In genomic region chrX:140439455-140439854, GRCh38 we compare ENCODE assay signal across 14 cellular contexts.
A peak's percentile ranks its signal among the peaks of the same experiment; 100 is the strongest.
DNase-seq lines count a peak whose midpoint lies in the region; ATAC-seq and TF ChIP-seq lines count a peak whose summit lies in the region.
"Had no signal": no experiment of that assay in that cellular context is flagged by ENCODE, and none has a peak within 500 bp of the region (broad histone marks: within the 10 kb centered on the region; RNA-seq: fewer than 3 reads in every experiment).

No MANE protein-coding gene starts in this region.

- H3K9me3 ChIP-seq in BLaER1: no peaks in the 10 kb centered on the region
- H3K9me3 ChIP-seq in HUES64 (ENCODE audit: insufficient read depth, low read depth, low read length): no peaks in the 10 kb centered on the region
- H3K9me3 ChIP-seq in mucosa of descending colon: no peaks in the 10 kb centered on the region
- H3K9me3 ChIP-seq in colonic mucosa: no peaks in the 10 kb centered on the region
- H3K9me3 ChIP-seq in gastroesophageal sphincter: no peaks in the 10 kb centered on the region
- H3K9me3 ChIP-seq: psoas muscle, SJSA1 had no signal

- no peaks in the 10 kb centered on the region for H4K20me1 ChIP-seq in BLaER1

- H3K27me3 ChIP-seq in BLaER1 (peaks cover 81% of the 10 kb centered on the region), HUES64 (ENCODE audit: insufficient read depth, low read length) (peaks cover 4% of the 10 kb centered on the region), colonic mucosa (no peaks in the 10 kb centered on the region), gastroesophageal sphincter (no peaks in the 10 kb centered on the region)
- H3K27me3 ChIP-seq: SJSA1 had no signal

- WGBS in HUES64: under 1% methylated on average over 36 of the region's 36 CpGs
- 10% methylated on average over 5 of the region's 36 CpGs; no CpG with 5 or more reads in 1 of the 2 donors for WGBS in gastroesophageal sphincter (ENCODE audit: low coverage in 1 of 2), 2 donors

- DNase-seq in epithelial cell of esophagus (ENCODE audit: low read depth) (peak; percentile 39), mucosa of descending colon (peak; percentile 2 to 51 (median 18)), colonic mucosa (no peak), NCI-H2171 (lab: John Stamatoyannopoulos, UW) (no peak)
- DNase-seq: activated CD4-positive, alpha-beta T cell treated with anti-CD3 and anti-CD28 coated beads, Interleukin-2, amount 50 U/mL, for 4 hours; activated naive CD8-positive, alpha-beta T cell treated with anti-CD3 and anti-CD28 coated beads, Interleukin-2, amount 10 ng/mL, durations not matched to agents 7 days and 5 days; CD4-positive, alpha-beta memory T cell; NCI-H1694 treated with DMSO at 0.1 percent for 48 hours; psoas muscle had no signal

- no peaks in the 10 kb centered on the region for H3K36me3 ChIP-seq in BLaER1
- no peaks in the 10 kb centered on the region for H3K36me3 ChIP-seq in HUES64 (ENCODE audit: insufficient read depth, low read length)
- H3K36me3 ChIP-seq in mucosa of descending colon (ENCODE audit: low read depth): no peaks in the 10 kb centered on the region
- no peaks in the 10 kb centered on the region for H3K36me3 ChIP-seq in colonic mucosa
- H3K36me3 ChIP-seq in gastroesophageal sphincter: no peaks in the 10 kb centered on the region
- H3K36me3 ChIP-seq: SJSA1 had no signal

- H3K9ac ChIP-seq in BLaER1 (peak overlapping the region; percentile 71), HUES64 (ENCODE audit: low read depth, low read length) (peak overlapping the region; percentile 66), colonic mucosa (ENCODE audit: low read depth in 2 of 2, low read length in 2 of 2) (no peak overlapping the region)

- no peak for TF ChIP-seq EP300 in gastroesophageal sphincter (IDR thresholded peaks at IDR 0.05)

- H3K4me2 ChIP-seq in BLaER1: peak overlapping the region; percentile 66

- TF ChIP-seq CTCF in epithelial cell of esophagus (IDR thresholded peaks at IDR 0.05; ENCODE audit: insufficient read depth, low read depth, low read length, missing control alignments) (no peak), mucosa of descending colon (IDR thresholded peaks at IDR 0.05) (no peak), colonic mucosa (IDR thresholded peaks at IDR 0.05) (no peak), gastroesophageal sphincter (IDR thresholded peaks at IDR 0.05) (no peak)

- intact Hi-C loops in mucosa of descending colon (cut with DNase I, micrococcal nuclease): no loop called here
- intact Hi-C loops in colonic mucosa (cut with DNase I): no loop called here

- H3K27ac ChIP-seq in BLaER1: peak overlapping the region; percentile 68; the same call in 1 of the 2 replicates
- H3K27ac ChIP-seq in HUES64 (ENCODE audit: low read depth, low read length): peak overlapping the region; percentile 64; the same call in 1 of the 2 replicates
- H3K27ac ChIP-seq in colonic mucosa: no peak overlapping the region
- no peak overlapping the region for H3K27ac ChIP-seq in gastroesophageal sphincter
- H3K27ac ChIP-seq: psoas muscle, SJSA1 had no signal

- ATAC-seq in mucosa of descending colon (no peak), GM21619 (IDR thresholded peaks at IDR 0.05; ENCODE audit: unreplicated experiment) (no peak), gastroesophageal sphincter (no peak)
- ATAC-seq: psoas muscle had no signal

- H3K4me3 ChIP-seq in BLaER1 (peak overlapping the region; percentile 57), HUES64 (ENCODE audit: low read length) (peak overlapping the region; percentile 39), epithelial cell of esophagus (ENCODE audit: low read length) (no peak overlapping the region), mucosa of descending colon (no peak overlapping the region), colonic mucosa (no peak overlapping the region), gastroesophageal sphincter (peak overlapping the region in 1 of 2 donors; percentile 29)
- H3K4me3 ChIP-seq: psoas muscle, SJSA1 had no signal

- no peaks in the 10 kb centered on the region for H3K4me1 ChIP-seq in BLaER1
- peaks cover 19% of the 10 kb centered on the region for H3K4me1 ChIP-seq in HUES64 (ENCODE audit: insufficient read depth, low read length)
- H3K4me1 ChIP-seq in mucosa of descending colon (ENCODE audit: low read depth): no peaks in the 10 kb centered on the region
- H3K4me1 ChIP-seq in colonic mucosa: no peaks in the 10 kb centered on the region
- H3K4me1 ChIP-seq in gastroesophageal sphincter: no peaks in the 10 kb centered on the region
- H3K4me1 ChIP-seq: psoas muscle, SJSA1 had no signal

- TF ChIP-seq POLR2A in gastroesophageal sphincter (IDR thresholded peaks at IDR 0.05): no peak

Comparison
In these comparisons a context has a peak if more than half of its experiments do, and no peak if none do; other contexts are left out.
1. H3K27ac ChIP-seq: peak in BLaER1 (single experiment) and HUES64 (single experiment); none in colonic mucosa (single experiment) and gastroesophageal sphincter (0 of 4).
2. H3K4me3 ChIP-seq: peak in BLaER1 (single experiment) and HUES64 (single experiment); none in epithelial cell of esophagus (single experiment), mucosa of descending colon (single experiment) and colonic mucosa (single experiment).
3. H3K9ac ChIP-seq: peak in BLaER1 (single experiment) and HUES64 (single experiment); none in colonic mucosa (0 of 2).
4. DNase-seq: peak in epithelial cell of esophagus (single experiment) and mucosa of descending colon (3 of 3); none in colonic mucosa (single experiment) and NCI-H2171 (single experiment).